ENCODE assay signal across 8 cellular contexts in genomic region chr7:26044320-26044719, GRCh38.
"Had no signal": no experiment of that assay in that cellular context is flagged by ENCODE, and none has a peak within 500 bp of the region (broad histone marks: within the 10 kb centered on the region; RNA-seq: fewer than 3 reads in every experiment).

No MANE protein-coding gene starts in this region.

- H3K4me3 ChIP-seq: K562 had no signal

- H3K27ac Mint-ChIP-seq: IgD-negative memory B cell had no signal

- H3K4me1 Mint-ChIP-seq: IgD-negative memory B cell had no signal

- ATAC-seq: HepG2, K562 had no signal

- H3K27ac ChIP-seq: HL-60, KMS-11 had no signal

- H3K4me2 ChIP-seq: KMS-11 had no signal

- DNase-seq: IMR-90, KBM-7, KG1 had no signal

- H3K4me3 Mint-ChIP-seq: IgD-negative memory B cell had no signal

- H3K9me3 Mint-ChIP-seq: IgD-negative memory B cell had no signal
